1 cellular context compared by ENCODE assay signal in genomic region chr3:171321241-171321640, GRCh38.
TF ChIP-seq lines count a peak whose summit lies in the region.

No MANE protein-coding gene starts in this region.

TF ChIP-seq in SK-N-SH, 30 proteins besides CTCF, POLR2A, EP300 and RAD21 (continued from another document):
- TF ChIP-seq REST (IDR thresholded peaks at IDR 0.05; ENCODE audit: low read depth, low read length) (no peak), YY1 (IDR thresholded peaks at IDR 0.05; ENCODE audit: low read depth) (no peak), SMC3 (IDR thresholded peaks at IDR 0.05; ENCODE audit: low read depth, low read length) (no peak), MXI1 (IDR thresholded peaks at IDR 0.05; ENCODE audit: low read depth, low read length) (no peak), JUND (IDR thresholded peaks at IDR 0.05) (no peak), MAX (IDR thresholded peaks at IDR 0.05; ENCODE audit: low read depth) (no peak), FOSL2 (IDR thresholded peaks at IDR 0.05; ENCODE audit: borderline replicate concordance, low read depth) (no peak), USF2 (IDR thresholded peaks at IDR 0.05; ENCODE audit: borderline replicate concordance, low read depth, low read length) (no peak), NFIC (IDR thresholded peaks at IDR 0.05; ENCODE audit: borderline replicate concordance) (no peak)
